Comparison of ENCODE assay signal across 32 cellular contexts in the genomic region with DNA sequence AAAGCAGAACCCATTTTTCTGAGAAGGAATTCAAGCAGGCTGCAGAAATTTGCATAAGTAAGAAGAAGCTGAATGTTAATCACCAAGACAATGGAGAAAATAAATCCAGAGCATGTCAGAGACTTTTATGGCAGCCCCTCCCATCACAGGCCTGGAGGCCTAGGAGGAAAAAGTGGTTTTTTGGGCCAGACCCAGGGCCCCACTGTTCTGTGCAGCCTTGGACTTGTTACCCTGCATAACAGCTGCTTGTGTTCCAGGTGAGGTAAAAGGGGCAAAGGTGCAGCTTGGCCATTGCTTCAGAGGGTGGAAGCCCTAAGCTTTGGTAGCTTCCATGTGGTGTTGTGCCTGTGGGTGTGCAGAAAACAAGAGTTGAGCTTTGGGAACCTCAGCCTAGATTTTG.
"Had no signal": no experiment of that assay in that cellular context is flagged by ENCODE, and none has a peak within 500 bp of the region (broad histone marks: within the 10 kb centered on the region; RNA-seq: fewer than 3 reads in every experiment).

No MANE protein-coding gene starts in this region.

- H3K27ac ChIP-seq: adrenal gland, ascending aorta, body of pancreas, brain microvascular endothelial cell, breast epithelium, cardiac muscle cell had no signal

- H3K9me3 ChIP-seq: adrenal gland, ascending aorta had no signal

- H3K4me1 ChIP-seq: adrenal gland, ascending aorta, body of pancreas, breast epithelium had no signal

- H3K4me3 ChIP-seq: adrenal gland, ascending aorta, body of pancreas, breast epithelium, cardiac muscle cell had no signal

- ATAC-seq: activated naive CD4-positive, alpha-beta T cell treated with anti-CD3 and anti-CD28 coated beads, Interleukin-2, amount 50 U/mL, for 72 hours; activated naive CD8-positive, alpha-beta T cell treated with anti-CD3 and anti-CD28 coated beads, Interleukin-2, amount 50 U/mL, for 24 hours; activated T-cell treated with anti-CD3 and anti-CD28 coated beads, Interleukin-2, amount 50 U/mL, for 4 hours; activated T-cell treated with anti-CD3 and anti-CD28 coated beads, Interleukin-2, amount 50 U/mL, for 72 hours; activated T-helper 17 cell treated with anti-CD3 and anti-CD28 coated beads, Interleukin-2, amount 50 U/mL, for 72 hours; body of pancreas had no signal

- FAIRE-seq: astrocyte, bronchial epithelial cell had no signal

- DNase-seq: activated effector memory CD4-positive, alpha-beta T cell treated with anti-CD3 and anti-CD28 coated beads, Interleukin-2, amount 50 U/mL, for 16 hours; activated effector memory CD4-positive, alpha-beta T cell treated with Interleukin-2 at 50 U/mL for 16 hours; activated gamma-delta T cell; activated gamma-delta T cell treated with Interleukin-2 at 50 U/mL for 16 hours; activated naive CD4-positive, alpha-beta T cell; activated naive CD4-positive, alpha-beta T cell treated with anti-CD3 and anti-CD28 coated beads for 36 hours; activated naive CD4-positive, alpha-beta T cell treated with anti-CD3 and anti-CD28 coated beads, Interleukin-2, amount 10 ng/mL, durations not matched to agents 7 days and 5 days; activated naive CD4-positive, alpha-beta T cell treated with anti-CD3 and anti-CD28 coated beads, Interleukin-2, amount 50 U/mL, for 16 hours; activated naive CD4-positive, alpha-beta T cell treated with Interleukin-2 at 50 U/mL for 16 hours; activated naive CD8-positive, alpha-beta T cell treated with anti-CD3 and anti-CD28 coated beads for 36 hours; activated naive CD8-positive, alpha-beta T cell treated with anti-CD3 and anti-CD28 coated beads, Interleukin-2, amount 10 ng/mL, durations not matched to agents 7 days and 5 days; activated naive CD8-positive, alpha-beta T cell treated with anti-CD3 and anti-CD28 coated beads, Interleukin-2, amount 50 U/mL, for 24 hours; activated T-cell treated with anti-CD3 and anti-CD28 coated beads, Interleukin-2, amount 50 U/mL, for 4 hours; activated T-cell treated with anti-CD3 and anti-CD28 coated beads, Interleukin-2, amount 50 U/mL, for 48 hours; activated T-cell treated with anti-CD3 and anti-CD28 coated beads, Interleukin-2, amount 50 U/mL, for 72 hours; adrenal gland; amniotic stem cell; amygdala; anterior cingulate cortex; aorta; body of pancreas; brain microvascular endothelial cell; caudate nucleus; central memory CD4-positive, alpha-beta T cell; cerebellar nuclear complex had no signal

- H3K36me3 ChIP-seq: adrenal gland, ascending aorta, brain microvascular endothelial cell, breast epithelium, cardiac muscle cell had no signal
